ENCODE assay signal across 8 cellular contexts in genomic region chr15:69074011-69074842, GRCh38. TPM values are rescaled to one million over a fixed set of nuclear protein-coding genes. Genes with fewer than 3 reads are reported as not detected.
DNase-seq lines count a peak whose midpoint lies in the region; ATAC-seq and TF ChIP-seq lines count a peak whose summit lies in the region.

No MANE protein-coding gene starts in this region.

- TF ChIP-seq CTCF in HL-60 (IDR thresholded peaks at IDR 0.05; ENCODE audit: insufficient read depth, low read length), result no peak
- peak; percentile 12; the same call in 1 of the 2 replicates for TF ChIP-seq CTCF in Panc1 (IDR thresholded peaks at IDR 0.05)
- TF ChIP-seq CTCF in epithelial cell of esophagus (IDR thresholded peaks at IDR 0.05; ENCODE audit: insufficient read depth, low read depth, low read length, missing control alignments), result no peak

- intact Hi-C loops in Panc1 (cut with micrococcal nuclease; ENCODE audit: unreplicated experiment), result loop anchor here (5.0 kb wide), 1 partner anchor 318 kb away; no protein-coding TSS in a partner anchor

- no peaks in the 10 kb centered on the region for H3K9me3 ChIP-seq in Panc1 (ENCODE audit: control insufficient read depth, insufficient read depth, low read depth, low read length)

- DNase-seq in Ammon's horn (ENCODE audit: low spot score) (peak; percentile 34), HL-60 (ENCODE audit: low read depth in 1 of 2, low spot score in 1 of 2) (peak in 1 of 2 experiments; percentile 7), Panc1 (ENCODE audit: low read depth, low spot score) (peak; percentile 18), epithelial cell of esophagus (ENCODE audit: low read depth) (peak; percentile 70), mucosa of gallbladder (ENCODE audit: low spot score) (peak; percentile 66)
- DNase-seq in activated naive CD4-positive, alpha-beta T cell treated with anti-CD3 and anti-CD28 coated beads, Interleukin-2, amount 50 U/mL, for 16 hours, result no peak

- H3K27me3 ChIP-seq in HL-60 (ENCODE audit: insufficient read depth, poor library complexity, severe bottlenecking) (peaks cover 3% of the 10 kb centered on the region), Panc1 (ENCODE audit: control insufficient read depth, insufficient read depth, low read length) (peaks cover 5% of the 10 kb centered on the region; the same call in 1 of the 2 replicates)

- no peaks in the 10 kb centered on the region for H3K4me1 ChIP-seq in Panc1 (ENCODE audit: control insufficient read depth, insufficient read depth, low read length)

- H3K27ac ChIP-seq in HL-60 (replicated peaks) (no peak overlapping the region), Panc1 (ENCODE audit: low read length) (peak overlapping the region; percentile 9)

- H3K4me3 ChIP-seq in HL-60 (replicated peaks; ENCODE audit: insufficient read depth, low read length), result peak overlapping the region; percentile 46
- peak overlapping the region; percentile 56 to 77 for H3K4me3 ChIP-seq in Panc1 (ENCODE audit: low read depth in 2 of 2, low read length in 2 of 2)
- peak overlapping the region; percentile 63 for H3K4me3 ChIP-seq in epithelial cell of esophagus (ENCODE audit: low read length)

- CTCF ChIA-PET in Panc1 (lab: Charles Lee), result no interaction called here

- peak; percentile 97 for ATAC-seq in Panc1
- no peak for ATAC-seq in GM19328 (IDR thresholded peaks at IDR 0.05; ENCODE audit: unreplicated experiment)
- ATAC-seq in GM21786 (IDR thresholded peaks at IDR 0.05; ENCODE audit: unreplicated experiment), result no peak

- POLR2A ChIA-PET in Panc1 (lab: Charles Lee), result interaction anchor here (0.5 to 0.6 kb wide), 3 partner anchors 53 to 354 kb away, joined by 3 to 9 read pairs (median 3); no protein-coding TSS in a partner anchor

- no peaks in the 10 kb centered on the region for H3K36me3 ChIP-seq in Panc1 (ENCODE audit: control insufficient read depth, insufficient read depth, low read length)

- in situ Hi-C loops in Panc1 (cut with HindIII; ENCODE audit: low pct_unique_long_range_greater_than_20kb, low sequenced_read_pairs), result no loop called here

- no TSS peak for BruUV-seq in Panc1 (replicated peaks; lab: Mats Ljungman, UMichigan)

RNA-seq across cellular contexts. Expression of gene NOX5, which starts 59.7 kb away (rescaled TPM):
- total RNA-seq in Panc1 (2021; ENCODE audit: unreplicated experiment), result 0.26 TPM
- 0.21 TPM for polyA plus RNA-seq in Panc1 (2012; ENCODE audit: insufficient read length)
- total RNA-seq in mucosa of gallbladder, result 0.26 TPM
